In the genomic region with DNA sequence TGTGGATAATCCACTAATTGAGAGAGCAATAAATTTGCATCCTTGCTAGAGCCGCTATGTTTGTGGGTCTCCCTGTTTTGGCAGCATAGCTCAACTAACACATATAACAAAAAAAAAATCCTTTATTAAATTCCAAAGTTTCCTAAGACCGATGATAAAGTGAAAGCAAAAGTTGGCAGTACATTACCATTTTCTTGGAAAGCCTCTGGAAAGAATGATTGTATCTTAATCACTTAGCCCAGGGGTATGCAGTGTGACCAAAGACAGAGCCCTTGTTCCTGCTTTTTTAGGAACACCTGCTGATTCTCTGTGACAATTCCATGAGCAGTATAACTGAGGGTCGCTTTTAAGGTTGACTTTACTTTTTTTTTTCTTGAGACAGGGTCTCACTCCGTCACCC, we compare ENCODE assay signal across 12 cellular contexts. TPM values are rescaled to one million over a fixed set of nuclear protein-coding genes. Genes with fewer than 3 reads are reported as not detected.
DNase-seq lines count a peak whose midpoint lies in the region; ATAC-seq and TF ChIP-seq lines count a peak whose summit lies in the region.
"Had no signal": no experiment of that assay in that cellular context is flagged by ENCODE, and none has a peak within 500 bp of the region (broad histone marks: within the 10 kb centered on the region; RNA-seq: fewer than 3 reads in every experiment).

No MANE protein-coding gene starts in this region.

- TF ChIP-seq POLR2A in esophagus muscularis mucosa (IDR thresholded peaks at IDR 0.05; ENCODE audit: low read depth), result no peak

- H3K27ac ChIP-seq in esophagus muscularis mucosa (replicated peaks in 1 of 4), result no peak overlapping the region
- no peak overlapping the region for H3K27ac ChIP-seq in skeletal muscle tissue (ENCODE audit: low read depth, low read length)

- TF ChIP-seq CTCF in esophagus muscularis mucosa (IDR thresholded peaks at IDR 0.05), result no peak

- intact Hi-C loops in esophagus muscularis mucosa (cut with DNase I), result no loop called here

- no peak overlapping the region for H3K9ac ChIP-seq in skeletal muscle tissue (ENCODE audit: low read depth in 1 of 3, low read length in 3 of 3)

- TF ChIP-seq EP300 in esophagus muscularis mucosa (IDR thresholded peaks at IDR 0.05), result no peak

- DNase-seq in EH (ENCODE audit: low read depth), result peak; percentile 47
- DNase-seq in RPMI7951 (ENCODE audit: low read depth), result peak; percentile 62
- no peak for DNase-seq in esophagus muscularis mucosa (ENCODE audit: extremely low spot score)
- no peak for DNase-seq in germinal center (ENCODE audit: low spot score)
- DNase-seq in stimulated activated CD4-positive, alpha-beta T cell treated with anti-CD3 and anti-CD28 coated beads, Interleukin-2, amount 100 ng/mL, for 48 hours, result no peak
- DNase-seq: heart left ventricle, mucosa of descending colon, NCI-H1930, RPMI8226 had no signal

- no peaks in the 10 kb centered on the region for H3K27me3 ChIP-seq in esophagus muscularis mucosa
- H3K27me3 ChIP-seq in skeletal muscle tissue (ENCODE audit: control insufficient read depth in 3 of 3, insufficient read depth in 3 of 3, low read length in 3 of 3), result no peaks in the 10 kb centered on the region
- H3K27me3 ChIP-seq: heart left ventricle had no signal

- H3K4me3 ChIP-seq in esophagus muscularis mucosa (peak overlapping the region; percentile 30 to 37 (median 34)), skeletal muscle tissue (ENCODE audit: low read length in 3 of 3) (peak overlapping the region; percentile 29 to 38 (median 31))
- H3K4me3 ChIP-seq: mucosa of descending colon had no signal

- H3K36me3 ChIP-seq in esophagus muscularis mucosa, result no peaks in the 10 kb centered on the region
- H3K36me3 ChIP-seq in skeletal muscle tissue (ENCODE audit: control insufficient read depth in 3 of 3, insufficient read depth in 3 of 3, low read length in 3 of 3), result no peaks in the 10 kb centered on the region
- H3K36me3 ChIP-seq: heart left ventricle had no signal

- 55% methylated on average over 4 of the region's 4 CpGs for WGBS in esophagus muscularis mucosa

- no peak for ATAC-seq in HG03460 (IDR thresholded peaks at IDR 0.05; ENCODE audit: unreplicated experiment)
- ATAC-seq: activated CD4-positive, CD25-positive, alpha-beta regulatory T cell treated with anti-CD3 and anti-CD28 coated beads, Interleukin-2, amount 50 U/mL, for 24 hours; heart left ventricle; mucosa of descending colon had no signal

- peaks cover 5 to 35% (median 16%) of the 10 kb centered on the region in 4 donors for H3K4me1 ChIP-seq in esophagus muscularis mucosa
- peaks cover 0 to 6% (median 4%) of the 10 kb centered on the region in 3 donors for H3K4me1 ChIP-seq in skeletal muscle tissue (ENCODE audit: control insufficient read depth in 3 of 3, insufficient read depth in 3 of 3, low read length in 3 of 3)

- H3K9me3 ChIP-seq in esophagus muscularis mucosa (no peaks in the 10 kb centered on the region), skeletal muscle tissue (ENCODE audit: control insufficient read depth in 3 of 3, low read length in 3 of 3) (no peaks in the 10 kb centered on the region)
- H3K9me3 ChIP-seq: heart left ventricle, mucosa of descending colon had no signal

RNA-seq across cellular contexts. Expression of gene IL7R, which starts 5.4 kb away (rescaled TPM):
- 1.6 and 2.0 TPM in 2 replicates for total RNA-seq in RPMI7951 (2014; rRNA removed; shearing (Covaris generic))
- total RNA-seq in esophagus muscularis mucosa (10 to 100 TPM in 1 of 4 donors, 1 to 10 TPM in 3; 2.8 to 10.6 (median 4.1) TPM), skeletal muscle tissue (0.52 TPM)

Comparison
In these comparisons a context has a peak if more than half of its experiments do, and no peak if none do; other contexts are left out.
1. DNase-seq: peak in EH (single experiment) and RPMI7951 (single experiment); none in esophagus muscularis mucosa (single experiment), germinal center (single experiment) and stimulated activated CD4-positive, alpha-beta T cell treated with anti-CD3 and anti-CD28 coated beads, Interleukin-2, amount 100 ng/mL, for 48 hours (0 of 2).